Comparison of ENCODE assay signal across 11 cellular contexts in genomic region chr10:79434816-79435215, GRCh38. TPM values are rescaled to one million over a fixed set of nuclear protein-coding genes. Genes with fewer than 3 reads are reported as not detected.
A peak's percentile ranks its signal among the peaks of the same experiment; 100 is the strongest.
DNase-seq lines count a peak whose midpoint lies in the region; ATAC-seq, FAIRE-seq and TF ChIP-seq lines count a peak whose summit lies in the region.
"Had no signal": no experiment of that assay in that cellular context is flagged by ENCODE, and none has a peak within 500 bp of the region (broad histone marks: within the 10 kb centered on the region; RNA-seq: fewer than 3 reads in every experiment).

No MANE protein-coding gene starts in this region.

- H3K4me3 ChIP-seq in astrocyte (ENCODE audit: insufficient read depth, low read depth, low read length) (peak overlapping the region; percentile 3), right atrium auricular region (no peak overlapping the region)

- H3K4me3 Mint-ChIP-seq in astrocyte (ENCODE audit: unreplicated experiment), result peak overlapping the region; percentile 3
- H3K4me3 Mint-ChIP-seq in stimulated activated naive CD8-positive, alpha-beta T cell treated with anti-CD3 and anti-CD28 coated beads, Interleukin-15, amount 100 ng/mL, for 72 hours, result peak overlapping the region; percentile 67 to 68
- H3K4me3 Mint-ChIP-seq: naive B cell had no signal

- H3K36me3 Mint-ChIP-seq in astrocyte (ENCODE audit: low read depth, unreplicated experiment), result peaks cover 14% of the 10 kb centered on the region
- H3K36me3 Mint-ChIP-seq: naive B cell had no signal

- no peak overlapping the region for H2AFZ ChIP-seq in astrocyte (ENCODE audit: low read depth, low read length)

- H3K27ac Mint-ChIP-seq in astrocyte (ENCODE audit: unreplicated experiment), result peak overlapping the region; percentile 58
- H3K27ac Mint-ChIP-seq in stimulated activated naive CD8-positive, alpha-beta T cell treated with anti-CD3 and anti-CD28 coated beads, Interleukin-15, amount 100 ng/mL, for 72 hours, result peak overlapping the region; percentile 52 to 90

- no peak for TF ChIP-seq CTCF in astrocyte (IDR thresholded peaks at IDR 0.05; ENCODE audit: insufficient read depth, low read depth, low read length)
- no peak for TF ChIP-seq CTCF in right atrium auricular region (IDR thresholded peaks at IDR 0.05)

- FAIRE-seq in H54 (lab: Jason Lieb, UNC) (no peak), astrocyte (lab: Jason Lieb, UNC) (no peak)
- FAIRE-seq: colon had no signal

- H3K9me3 ChIP-seq in astrocyte (ENCODE audit: insufficient read depth, low read depth, low read length), result no peaks in the 10 kb centered on the region
- H3K9me3 ChIP-seq in right atrium auricular region, result no peaks in the 10 kb centered on the region

- TF ChIP-seq POLR2A in H54 (IDR thresholded peaks at IDR 0.05; ENCODE audit: low read depth, low read length), result no peak

- DNase-seq in H54 (ENCODE audit: insufficient read length, low spot score) (peak; percentile 62), astrocyte (ENCODE audit: low read depth) (peak; percentile 80), right atrium auricular region (ENCODE audit: low spot score) (no peak), glomerular visceral epithelial cell (ENCODE audit: extremely low spot score) (no peak), GOT3 (lab: John Stamatoyannopoulos, UW) (no peak), midbrain (lab: John Stamatoyannopoulos, UW) (no peak)
- no peak for DNase-seq in stimulated activated naive CD8-positive, alpha-beta T cell treated with anti-CD3 and anti-CD28 coated beads, Interleukin-15, amount 100 ng/mL, for 72 hours
- DNase-seq: naive B cell, NCI-H446 treated with DMSO at 0.1 percent for 48 hours had no signal

- H3K27me3 ChIP-seq in astrocyte (ENCODE audit: insufficient read depth, low read length) (no peaks in the 10 kb centered on the region), right atrium auricular region (no peaks in the 10 kb centered on the region)

- H3K27me3 Mint-ChIP-seq in astrocyte (ENCODE audit: low read depth, unreplicated experiment), result no peaks in the 10 kb centered on the region
- H3K27me3 Mint-ChIP-seq in stimulated activated naive CD8-positive, alpha-beta T cell treated with anti-CD3 and anti-CD28 coated beads, Interleukin-15, amount 100 ng/mL, for 72 hours, result peaks cover 28% of the 10 kb centered on the region

- H3K4me1 ChIP-seq in astrocyte (ENCODE audit: insufficient read depth, low read length) (peaks cover 45% of the 10 kb centered on the region), right atrium auricular region (peaks cover 0 to 92% of the 10 kb centered on the region in 2 donors)

- peak; percentile 30 for ATAC-seq in stimulated activated naive CD8-positive, alpha-beta T cell treated with anti-CD3 and anti-CD28 coated beads, Interleukin-15, amount 100 ng/mL, for 72 hours
- no peak for ATAC-seq in HG02981 (IDR thresholded peaks at IDR 0.05; ENCODE audit: unreplicated experiment)

- peaks cover 75% of the 10 kb centered on the region for H4K20me1 ChIP-seq in astrocyte (ENCODE audit: insufficient read depth, low read length)

- H3K36me3 ChIP-seq in astrocyte (ENCODE audit: insufficient read depth, low read length) (no peaks in the 10 kb centered on the region), right atrium auricular region (peaks cover 12% of the 10 kb centered on the region)

- no peaks in the 10 kb centered on the region for H3K9me3 Mint-ChIP-seq in astrocyte (ENCODE audit: unreplicated experiment)
- H3K9me3 Mint-ChIP-seq in stimulated activated naive CD8-positive, alpha-beta T cell treated with anti-CD3 and anti-CD28 coated beads, Interleukin-15, amount 100 ng/mL, for 72 hours, result no peaks in the 10 kb centered on the region
- H3K9me3 Mint-ChIP-seq: naive B cell had no signal

- H3K9ac ChIP-seq in astrocyte (ENCODE audit: low read length), result peak overlapping the region; percentile 65

- H3K27ac ChIP-seq in astrocyte (ENCODE audit: low read depth, low read length), result peak overlapping the region; percentile 74
- peak overlapping the region; percentile 84 to 93 for H3K27ac ChIP-seq in right atrium auricular region

- H3K4me2 ChIP-seq in astrocyte (ENCODE audit: low read length), result peak overlapping the region; percentile 79

- H3K4me1 Mint-ChIP-seq in astrocyte (ENCODE audit: low read depth, unreplicated experiment), result peaks cover 25% of the 10 kb centered on the region
- peaks cover 34% of the 10 kb centered on the region for H3K4me1 Mint-ChIP-seq in stimulated activated naive CD8-positive, alpha-beta T cell treated with anti-CD3 and anti-CD28 coated beads, Interleukin-15, amount 100 ng/mL, for 72 hours
- H3K4me1 Mint-ChIP-seq: naive B cell had no signal

- peaks cover 64% of the 10 kb centered on the region for H3K79me2 ChIP-seq in astrocyte (ENCODE audit: insufficient read depth, low read length)

RNA-seq across cellular contexts. Expression of gene ZCCHC24, which starts 10.6 kb away (rescaled TPM):
- total RNA-seq in astrocyte (21.4 and 26.2 TPM in 2 replicates), right atrium auricular region (10 to 100 TPM; 45.6 to 85.9 TPM)

Comparison
In these comparisons a context has a peak if more than half of its experiments do, and no peak if none do; other contexts are left out.
1. DNase-seq: peak in H54 (single experiment) and astrocyte (single experiment); none in right atrium auricular region (single experiment), stimulated activated naive CD8-positive, alpha-beta T cell treated with anti-CD3 and anti-CD28 coated beads, Interleukin-15, amount 100 ng/mL, for 72 hours (0 of 2), glomerular visceral epithelial cell (single experiment), GOT3 (single experiment) and midbrain (single experiment).